In genomic region chr12:67274186-67274585, GRCh38 we compare ENCODE assay signal across 9 cellular contexts.
A peak's percentile ranks its signal among the peaks of the same experiment; 100 is the strongest.
DNase-seq lines count a peak whose midpoint lies in the region; ATAC-seq and TF ChIP-seq lines count a peak whose summit lies in the region.
"Had no signal": no experiment of that assay in that cellular context is flagged by ENCODE, and none has a peak within 500 bp of the region (broad histone marks: within the 10 kb centered on the region; RNA-seq: fewer than 3 reads in every experiment).

No MANE protein-coding gene starts in this region.

- DNase-seq in GM12865 (ENCODE audit: low read depth) (peak; percentile 19), NCI-H2171 (lab: John Stamatoyannopoulos, UW) (no peak)
- no peak for DNase-seq in stimulated activated CD4-positive, alpha-beta T cell treated with anti-CD3 and anti-CD28 coated beads, Interleukin-4, amount 100 ng/mL, for 4 hours
- DNase-seq: NCI-H1092, SK-N-SH had no signal

- no peaks in the 10 kb centered on the region for H3K9me3 ChIP-seq in HEK293 (ENCODE audit: control insufficient read depth, insufficient read depth, low read depth, low read length)
- H3K9me3 ChIP-seq: SK-N-SH had no signal

- H3K36me3 Mint-ChIP-seq in activated naive CD8-positive, alpha-beta T cell: peaks cover 12% of the 10 kb centered on the region
- H3K36me3 Mint-ChIP-seq in nephron (ENCODE audit: low read depth): peaks cover 43% of the 10 kb centered on the region

- POLR2A ChIA-PET in HEK293 (lab: Yijun Ruan, JAX): no interaction called here

- peak overlapping the region; percentile 61 for H3K4me3 Mint-ChIP-seq in activated naive CD8-positive, alpha-beta T cell
- peak overlapping the region in 1 of 3 experiments; percentile 13 for H3K4me3 Mint-ChIP-seq in nephron

- peaks cover 42% of the 10 kb centered on the region for H3K4me1 ChIP-seq in HEK293 (ENCODE audit: control insufficient read depth, insufficient read depth, low read length)

- peak overlapping the region; percentile 70 for H3K27ac Mint-ChIP-seq in activated naive CD8-positive, alpha-beta T cell
- H3K27ac Mint-ChIP-seq in nephron: peak overlapping the region in 2 of 3 experiments; percentile 33 to 43

- H3K27me3 Mint-ChIP-seq in activated naive CD8-positive, alpha-beta T cell: no peaks in the 10 kb centered on the region
- no peaks in the 10 kb centered on the region for H3K27me3 Mint-ChIP-seq in nephron (ENCODE audit: low read depth)

- CTCF ChIA-PET in HEK293 (lab: Yijun Ruan, JAX): no interaction called here

- H3K9me3 Mint-ChIP-seq in activated naive CD8-positive, alpha-beta T cell (ENCODE audit: low read depth): no peaks in the 10 kb centered on the region
- H3K9me3 Mint-ChIP-seq in nephron: no peaks in the 10 kb centered on the region

- H3K27ac ChIP-seq in HEK293 (ENCODE audit: extremely low read depth, low read depth, low read length): no peak overlapping the region

- no peak for TF ChIP-seq CTCF in GM12865 (IDR thresholded peaks at IDR 0.05; ENCODE audit: insufficient read depth, low read depth, low read length, missing control alignments)
- TF ChIP-seq CTCF in HEK293 (tag by site-specific recombination; IDR thresholded peaks at IDR 0.05): no peak
- TF ChIP-seq CTCF in nephron (IDR thresholded peaks at IDR 0.05; ENCODE audit: unreplicated experiment in 3 of 3): no peak

- H3K4me1 Mint-ChIP-seq in activated naive CD8-positive, alpha-beta T cell (ENCODE audit: low read depth): peaks cover 84% of the 10 kb centered on the region
- peaks cover 61% of the 10 kb centered on the region for H3K4me1 Mint-ChIP-seq in nephron

- H3K36me3 ChIP-seq in HEK293 (ENCODE audit: control insufficient read depth in 2 of 2, insufficient read depth in 1 of 2, low read length in 2 of 2): peaks cover 7 to 13% of the 10 kb centered on the region in 2 experiments

- no peak for ATAC-seq in HG03521 (IDR thresholded peaks at IDR 0.05; ENCODE audit: unreplicated experiment)

- H3K4me3 ChIP-seq in GM12865 (ENCODE audit: low read depth, low read length) (peak overlapping the region; percentile 6; the same call in 1 of the 2 replicates), HEK293 (ENCODE audit: low read depth, low read length) (no peak overlapping the region)

TF ChIP-seq in HEK293, 187 proteins besides CTCF, POLR2A, EP300 and RAD21:
- TF ChIP-seq ZNF558 (tag by site-specific recombination; IDR thresholded peaks at IDR 0.05) (no peak), ZNF335 (tag by site-specific recombination; conservative IDR thresholded peaks at IDR 0.05) (no peak), HOXD13 (CRISPR knock-in tag; IDR thresholded peaks at IDR 0.05; ENCODE audit: borderline replicate concordance) (no peak), PRDM1 (tag by site-specific recombination; IDR thresholded peaks at IDR 0.05) (peak; percentile 79), ZNF677 (tag by site-specific recombination; IDR thresholded peaks at IDR 0.05) (no peak)
